ENCODE assay signal across 8 cellular contexts in genomic region chr19:36573948-36574726, GRCh38. TPM values are rescaled to one million over a fixed set of nuclear protein-coding genes. Genes with fewer than 3 reads are reported as not detected.
DNase-seq lines count a peak whose midpoint lies in the region; ATAC-seq and TF ChIP-seq lines count a peak whose summit lies in the region.

No MANE protein-coding gene starts in this region.

- POLR2A ChIA-PET in T-cell (lab: Charles Lee), result interaction anchor here in 1 of 2 donors (2.0 kb wide), 1 partner anchor 31 kb away, joined by 10 read pairs; the partner anchor contains the start of gene ZNF382

- peaks cover 73% of the 10 kb centered on the region for H3K36me3 Mint-ChIP-seq in activated naive CD4-positive, alpha-beta T cell treated with anti-CD3 and anti-CD28 coated beads, Interleukin-2, amount 10 ng/mL, durations not matched to agents 7 days and 5 days
- peaks cover 58% of the 10 kb centered on the region for H3K36me3 Mint-ChIP-seq in T-cell
- H3K36me3 Mint-ChIP-seq in osteocyte (ENCODE audit: unreplicated experiment), result peaks cover 43% of the 10 kb centered on the region

- peaks cover 32% of the 10 kb centered on the region for H3K4me1 Mint-ChIP-seq in activated naive CD4-positive, alpha-beta T cell treated with anti-CD3 and anti-CD28 coated beads, Interleukin-2, amount 10 ng/mL, durations not matched to agents 7 days and 5 days
- H3K4me1 Mint-ChIP-seq in T-cell, result peaks cover 38 to 42% (median 40%) of the 10 kb centered on the region in 3 donors
- H3K4me1 Mint-ChIP-seq in osteocyte (ENCODE audit: unreplicated experiment), result peaks cover 30% of the 10 kb centered on the region

- TF ChIP-seq CTCF in fibroblast of pulmonary artery (IDR thresholded peaks at IDR 0.05; ENCODE audit: low read length, missing control alignments), result no peak
- TF ChIP-seq CTCF in osteocyte (IDR thresholded peaks at IDR 0.05), result no peak

- peaks cover 27% of the 10 kb centered on the region for H3K9me3 Mint-ChIP-seq in activated naive CD4-positive, alpha-beta T cell treated with anti-CD3 and anti-CD28 coated beads, Interleukin-2, amount 10 ng/mL, durations not matched to agents 7 days and 5 days
- H3K9me3 Mint-ChIP-seq in T-cell (peaks cover 0 to 7% (median 4%) of the 10 kb centered on the region in 3 donors), osteocyte (ENCODE audit: unreplicated experiment) (peaks cover 4% of the 10 kb centered on the region)

- no peak for DNase-seq in activated naive CD4-positive, alpha-beta T cell treated with anti-CD3 and anti-CD28 coated beads, Interleukin-2, amount 10 ng/mL, durations not matched to agents 7 days and 5 days
- no peak for DNase-seq in activated naive CD4-positive, alpha-beta T cell treated with anti-CD3 and anti-CD28 coated beads, Interleukin-2, amount 50 U/mL, for 16 hours
- peak in 3 of 34 experiments; percentile 0 to 2 (median 2) for DNase-seq in T-cell
- peak; percentile 36 for DNase-seq in fibroblast of pulmonary artery (ENCODE audit: low read depth)
- no peak for DNase-seq in osteocyte (ENCODE audit: extremely low spot score, unreplicated experiment)
- DNase-seq in NCI-H1930 (lab: John Stamatoyannopoulos, UW), result no peak
- no peak for DNase-seq in stimulated activated CD4-positive, alpha-beta T cell treated with anti-CD3 and anti-CD28 coated beads, Interleukin-4, amount 100 ng/mL, for 4 hours

- peak overlapping the region; percentile 76 for H3K4me3 Mint-ChIP-seq in activated naive CD4-positive, alpha-beta T cell treated with anti-CD3 and anti-CD28 coated beads, Interleukin-2, amount 10 ng/mL, durations not matched to agents 7 days and 5 days
- H3K4me3 Mint-ChIP-seq in T-cell (peak overlapping the region; percentile 84 to 96 (median 87)), osteocyte (ENCODE audit: unreplicated experiment) (peak overlapping the region; percentile 98)

- H3K27me3 Mint-ChIP-seq in activated naive CD4-positive, alpha-beta T cell treated with anti-CD3 and anti-CD28 coated beads, Interleukin-2, amount 10 ng/mL, durations not matched to agents 7 days and 5 days, result no peaks in the 10 kb centered on the region
- H3K27me3 Mint-ChIP-seq in T-cell (no peaks in the 10 kb centered on the region), osteocyte (ENCODE audit: unreplicated experiment) (no peaks in the 10 kb centered on the region)

- H3K4me3 ChIP-seq in fibroblast of pulmonary artery (replicated peaks; ENCODE audit: low read depth, low read length), result peak overlapping the region; percentile 61

- ATAC-seq in T-cell (replicated peaks in 1 of 4) (no peak), GM21381 (IDR thresholded peaks at IDR 0.05; ENCODE audit: unreplicated experiment) (no peak)

- CTCF ChIA-PET in activated naive CD4-positive, alpha-beta T cell treated with anti-CD3 and anti-CD28 coated beads, Interleukin-2, amount 10 ng/mL, durations not matched to agents 7 days and 5 days (lab: Charles Lee), result no interaction called here
- CTCF ChIA-PET in T-cell (lab: Charles Lee), result no interaction called here

- peak overlapping the region; percentile 90 for H3K27ac Mint-ChIP-seq in activated naive CD4-positive, alpha-beta T cell treated with anti-CD3 and anti-CD28 coated beads, Interleukin-2, amount 10 ng/mL, durations not matched to agents 7 days and 5 days
- peak overlapping the region; percentile 93 to 96 for H3K27ac Mint-ChIP-seq in T-cell
- peak overlapping the region; percentile 94 for H3K27ac Mint-ChIP-seq in osteocyte (ENCODE audit: unreplicated experiment)

RNA-seq across cellular contexts. Expression of gene ZNF529, which starts 1.0 kb away (rescaled TPM):
- total RNA-seq in T-cell (10 to 100 TPM; 25.6 to 34.2 (median 30.8) TPM), osteocyte (18.3 and 18.8 TPM in 2 replicates)

RNA-seq across cellular contexts. Expression of gene ZNF382, which starts 31.0 kb away (rescaled TPM):
- 10 to 100 TPM; 10.4 to 21.8 (median 18.6) TPM for total RNA-seq in T-cell
- 13.2 and 15.0 TPM in 2 replicates for total RNA-seq in osteocyte

RNA-seq across cellular contexts. Expression of gene ZNF260, which starts 46.1 kb away (rescaled TPM):
- total RNA-seq in T-cell (10 to 100 TPM in 3 of 5 donors, 1 to 10 TPM in 2; 8.4 to 14.2 (median 10.3) TPM), osteocyte (16.4 and 20.9 TPM in 2 replicates)
